ENCODE assay signal across 21 cellular contexts in the genomic region with DNA sequence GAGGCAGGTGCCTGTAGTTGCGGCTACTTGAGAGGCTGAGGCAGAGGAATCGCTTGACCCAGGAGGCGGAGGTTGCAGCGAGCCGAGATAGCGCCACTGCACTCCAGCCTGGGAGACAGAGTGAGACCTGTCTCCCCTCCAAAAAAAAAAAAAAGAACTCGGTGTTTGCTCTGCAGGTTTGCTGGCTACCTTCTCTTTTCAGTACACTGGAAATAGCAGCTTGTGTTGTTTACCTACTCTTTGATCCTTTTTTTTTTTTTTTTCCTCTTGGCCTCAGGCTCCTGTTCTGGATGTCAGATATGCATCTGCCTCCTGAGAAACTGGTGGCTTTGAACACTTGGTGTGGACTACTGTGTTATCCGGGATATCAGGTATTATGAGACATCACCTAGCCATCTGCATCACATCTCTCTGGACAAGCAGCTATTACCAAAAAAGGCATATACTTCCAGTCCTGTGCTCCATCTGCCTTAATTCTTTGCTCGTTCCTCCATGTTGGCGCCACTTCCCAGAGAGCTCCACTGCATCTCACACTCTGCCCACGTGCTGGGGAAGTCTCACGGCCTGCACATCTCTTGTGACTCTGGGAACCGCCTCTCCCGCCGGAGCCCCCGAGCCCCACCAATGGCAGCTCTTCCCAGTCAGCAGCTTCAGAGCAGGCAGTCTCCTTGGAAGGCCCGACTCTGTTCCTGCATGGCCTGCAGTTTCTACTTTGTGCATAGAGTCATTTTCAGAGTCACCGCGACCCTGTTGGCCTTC. TPM values are rescaled to one million over a fixed set of nuclear protein-coding genes. Genes with fewer than 3 reads are reported as not detected.
DNase-seq lines count a peak whose midpoint lies in the region; ATAC-seq and TF ChIP-seq lines count a peak whose summit lies in the region.
"Had no signal": no experiment of that assay in that cellular context is flagged by ENCODE, and none has a peak within 500 bp of the region (broad histone marks: within the 10 kb centered on the region; RNA-seq: fewer than 3 reads in every experiment).

No MANE protein-coding gene starts in this region.

- H3K27ac Mint-ChIP-seq in endothelial cell (ENCODE audit: unreplicated experiment), result peak overlapping the region; percentile 31
- H3K27ac Mint-ChIP-seq in progenitor cell of endocrine pancreas, result peak overlapping the region; percentile 51
- H3K27ac Mint-ChIP-seq: activated naive CD8-positive, alpha-beta T cell had no signal

- H3K36me3 Mint-ChIP-seq in endothelial cell (ENCODE audit: low read depth, unreplicated experiment) (peaks cover 57% of the 10 kb centered on the region), progenitor cell of endocrine pancreas (ENCODE audit: insufficient read depth) (peaks cover 35% of the 10 kb centered on the region)

- peak; percentile 40 for DNase-seq in Right ventricle myocardium inferior (ENCODE audit: missing footprints)
- no peak for DNase-seq in Right ventricle myocardium superior
- DNase-seq in NCI-H2029 treated with DMSO at 0.1 percent for 48 hours (lab: John Stamatoyannopoulos, UW), result peak; percentile 2
- DNase-seq in endothelial cell (ENCODE audit: low spot score), result no peak
- DNase-seq in progenitor cell of endocrine pancreas (ENCODE audit: low spot score, unreplicated experiment), result no peak
- DNase-seq in stimulated activated CD4-positive, alpha-beta T cell treated with anti-CD3 and anti-CD28 coated beads, Interleukin-1b, Interleukin-23, amount 100 ng/mL, for 48 hours, result no peak
- DNase-seq: CD8-positive, alpha-beta memory T cell; DND-41; H7; KBM-7; NCI-H2227 treated with DMSO at 0.1 percent for 48 hours; NCI-H82; PC-9; spleen; stimulated activated CD4-positive, alpha-beta T cell treated with anti-CD3 and anti-CD28 coated beads, Interleukin-4, amount 100 ng/mL, for 4 hours; T1000 had no signal

- intact Hi-C loops in Right ventricle myocardium inferior (cut with DNase I) (no loop called here), Right ventricle myocardium superior (cut with DNase I) (no loop called here)

- TF ChIP-seq CTCF in endothelial cell (IDR thresholded peaks at IDR 0.05; ENCODE audit: unreplicated experiment), result no peak
- TF ChIP-seq CTCF in progenitor cell of endocrine pancreas (IDR thresholded peaks at IDR 0.05; ENCODE audit: unreplicated experiment), result no peak

- H3K4me3 Mint-ChIP-seq in endothelial cell (ENCODE audit: unreplicated experiment), result no peak overlapping the region
- no peak overlapping the region for H3K4me3 Mint-ChIP-seq in progenitor cell of endocrine pancreas (ENCODE audit: low read depth)
- H3K4me3 Mint-ChIP-seq: activated naive CD8-positive, alpha-beta T cell; CD8-positive, alpha-beta memory T cell; neural crest cell had no signal

- peaks cover 9% of the 10 kb centered on the region for H3K27me3 Mint-ChIP-seq in endothelial cell (ENCODE audit: unreplicated experiment)
- H3K27me3 Mint-ChIP-seq in progenitor cell of endocrine pancreas, result no peaks in the 10 kb centered on the region
- H3K27me3 Mint-ChIP-seq: activated naive CD8-positive, alpha-beta T cell had no signal

- ATAC-seq in Right ventricle myocardium inferior, result no peak
- no peak for ATAC-seq in Right ventricle myocardium superior (ENCODE audit: poor library complexity)
- ATAC-seq in HG03039 (IDR thresholded peaks at IDR 0.05; ENCODE audit: unreplicated experiment), result no peak
- no peak for ATAC-seq in HG03045 (IDR thresholded peaks at IDR 0.05; ENCODE audit: unreplicated experiment)
- ATAC-seq: activated CD4-positive, CD25-positive, alpha-beta regulatory T cell treated with anti-CD3 and anti-CD28 coated beads, Interleukin-2, amount 50 U/mL, for 24 hours had no signal

- H3K9me3 Mint-ChIP-seq in endothelial cell (ENCODE audit: unreplicated experiment) (no peaks in the 10 kb centered on the region), progenitor cell of endocrine pancreas (ENCODE audit: low read depth) (no peaks in the 10 kb centered on the region)
- H3K9me3 Mint-ChIP-seq: CD8-positive, alpha-beta memory T cell; neural crest cell had no signal

- H3K4me1 Mint-ChIP-seq in endothelial cell (ENCODE audit: unreplicated experiment) (peaks cover 3% of the 10 kb centered on the region), progenitor cell of endocrine pancreas (ENCODE audit: low read depth) (peaks cover 10% of the 10 kb centered on the region)
- H3K4me1 Mint-ChIP-seq: CD8-positive, alpha-beta memory T cell; neural crest cell had no signal

RNA-seq across cellular contexts. Expression of a gene that starts 50.9 kb away (rescaled TPM):
- total RNA-seq in Right ventricle myocardium inferior (11.3 TPM), Right ventricle myocardium superior (9.8 TPM), endothelial cell (ENCODE audit: unreplicated experiment) (9.7 TPM), progenitor cell of endocrine pancreas (26.3 and 26.6 TPM in 2 replicates)

Comparison
In these comparisons a context has a peak if more than half of its experiments do, and no peak if none do; other contexts are left out.
1. DNase-seq: peak in Right ventricle myocardium inferior (single experiment) and NCI-H2029 treated with DMSO at 0.1 percent for 48 hours (single experiment); none in Right ventricle myocardium superior (single experiment), endothelial cell (single experiment), progenitor cell of endocrine pancreas (single experiment) and stimulated activated CD4-positive, alpha-beta T cell treated with anti-CD3 and anti-CD28 coated beads, Interleukin-1b, Interleukin-23, amount 100 ng/mL, for 48 hours (single experiment).